ENCODE assay signal across 8 cellular contexts in the genomic region with DNA sequence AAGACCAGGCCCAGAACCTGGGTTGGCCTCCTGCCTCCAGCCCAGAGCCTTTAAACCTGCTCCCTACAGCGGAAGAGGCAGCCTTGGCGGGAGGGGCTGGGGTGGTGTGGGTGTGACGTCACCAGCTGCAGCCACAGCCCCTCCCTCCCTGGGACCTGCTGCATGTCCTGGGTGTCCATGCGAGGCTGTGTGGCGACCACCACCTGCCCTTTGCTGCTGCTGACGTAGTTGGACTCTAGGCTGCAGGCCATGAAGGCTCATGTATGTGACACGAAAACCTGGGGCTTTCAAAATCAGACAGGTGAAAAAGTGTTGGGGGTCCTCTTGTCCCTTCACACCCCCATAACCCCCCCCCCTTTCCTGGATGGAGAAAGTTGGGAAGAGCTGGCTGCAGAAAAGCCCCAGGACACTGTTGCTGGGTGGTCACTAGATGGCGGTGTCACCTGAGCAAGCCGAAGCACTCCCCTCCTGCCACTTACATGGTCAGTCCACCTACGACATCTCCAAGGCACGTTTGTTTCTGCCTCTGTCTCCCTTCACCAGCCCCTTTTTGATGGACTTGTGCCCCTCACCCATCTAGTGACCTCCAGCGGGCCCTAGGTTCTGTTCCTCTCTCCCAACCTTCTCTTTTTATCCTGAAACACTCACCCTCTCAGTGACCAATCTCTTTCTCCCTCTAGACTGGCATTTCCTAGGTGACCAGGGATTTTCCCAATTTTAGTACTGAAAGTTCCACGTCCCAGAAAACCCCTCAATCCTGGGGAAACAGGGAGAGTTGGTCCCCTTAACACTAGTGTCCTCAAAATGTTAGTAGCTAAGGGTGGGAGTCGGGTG. TPM values are rescaled to one million over a fixed set of nuclear protein-coding genes. Genes with fewer than 3 reads are reported as not detected.
DNase-seq lines count a peak whose midpoint lies in the region; ATAC-seq and TF ChIP-seq lines count a peak whose summit lies in the region.

No MANE protein-coding gene starts in this region.

- H3K27ac ChIP-seq in right cardiac atrium (ENCODE audit: low read length) (no peak overlapping the region), gastrocnemius medialis (no peak overlapping the region)

- H3K27me3 ChIP-seq in right cardiac atrium (ENCODE audit: control insufficient read depth, insufficient read depth) (no peaks in the 10 kb centered on the region), gastrocnemius medialis (no peaks in the 10 kb centered on the region)

- 36% methylated on average over 14 of the region's 14 CpGs for WGBS in right cardiac atrium

- H3K4me1 ChIP-seq in right cardiac atrium (ENCODE audit: control insufficient read depth, insufficient read depth, low read length) (no peaks in the 10 kb centered on the region), gastrocnemius medialis (no peaks in the 10 kb centered on the region)

- H3K9me3 ChIP-seq in right cardiac atrium (ENCODE audit: control insufficient read depth, low read length) (no peaks in the 10 kb centered on the region), gastrocnemius medialis (no peaks in the 10 kb centered on the region)

- intact Hi-C loops in right cardiac atrium (cut with DNase I) (loop anchor here in 1 of 4 donors (5.0 kb wide), 2 partner anchors 71 to 316 kb away; no protein-coding TSS in a partner anchor), gastrocnemius medialis (cut with DNase I; ENCODE audit: low total_unique reads) (loop anchor here (1.0 to 2.0 kb wide), 3 partner anchors 71 to 318 kb away; no protein-coding TSS in a partner anchor)

- DNase-seq in DMS153 treated with DMSO at 0.1 percent for 48 hours (lab: John Stamatoyannopoulos, UW; ENCODE audit: unreplicated experiment) (peak; percentile 33), HuH-7 (ENCODE audit: low spot score) (peak; percentile 91), amniotic epithelial cell (ENCODE audit: low read depth) (peak; percentile 63), right cardiac atrium (peak in 1 of 3 donors; percentile 59), gastrocnemius medialis (peak; percentile 49 to 62)

- TF ChIP-seq POLR2A in gastrocnemius medialis (IDR thresholded peaks at IDR 0.05): no peak

- ATAC-seq in right cardiac atrium (peak; percentile 69 to 72), gastrocnemius medialis (peak; percentile 89 to 95), GM18520 (IDR thresholded peaks at IDR 0.05; ENCODE audit: unreplicated experiment) (no peak), HG03460 (IDR thresholded peaks at IDR 0.05; ENCODE audit: unreplicated experiment) (no peak)

- in situ Hi-C loops in gastrocnemius medialis (cut with MboI; ENCODE audit: low sequenced_read_pairs in 4 of 4): loop anchor here (5.0 to 25.0 kb wide), 5 partner anchors 71 to 326 kb away; no protein-coding TSS in a partner anchor

- no peaks in the 10 kb centered on the region for H3K36me3 ChIP-seq in gastrocnemius medialis

- peak; percentile 73 to 89 (median 83) for TF ChIP-seq CTCF in gastrocnemius medialis (IDR thresholded peaks at IDR 0.05 in 4 of 5, conservative IDR thresholded peaks at IDR 0.05 in 1 of 5)

- H3K4me3 ChIP-seq in right cardiac atrium (ENCODE audit: low read length) (no peak overlapping the region), gastrocnemius medialis (no peak overlapping the region)

TF ChIP-seq in PFSK-1, 5 proteins besides CTCF, POLR2A, EP300 and RAD21:
- TF ChIP-seq FOXP2 (optimal IDR thresholded peaks at IDR 0.05; ENCODE audit: borderline replicate concordance, extremely low read depth, extremely low read length, insufficient read depth) (peak; percentile 29), SIN3A (IDR thresholded peaks at IDR 0.05; ENCODE audit: borderline replicate concordance, insufficient read depth, low read length) (no peak), TAF1 (IDR thresholded peaks at IDR 0.05; ENCODE audit: borderline replicate concordance, insufficient read depth, low read length) (no peak), POLR2AphosphoS5 (IDR thresholded peaks at IDR 0.05; ENCODE audit: low read depth, low read length) (no peak)
- TF ChIP-seq, protein P1, sequence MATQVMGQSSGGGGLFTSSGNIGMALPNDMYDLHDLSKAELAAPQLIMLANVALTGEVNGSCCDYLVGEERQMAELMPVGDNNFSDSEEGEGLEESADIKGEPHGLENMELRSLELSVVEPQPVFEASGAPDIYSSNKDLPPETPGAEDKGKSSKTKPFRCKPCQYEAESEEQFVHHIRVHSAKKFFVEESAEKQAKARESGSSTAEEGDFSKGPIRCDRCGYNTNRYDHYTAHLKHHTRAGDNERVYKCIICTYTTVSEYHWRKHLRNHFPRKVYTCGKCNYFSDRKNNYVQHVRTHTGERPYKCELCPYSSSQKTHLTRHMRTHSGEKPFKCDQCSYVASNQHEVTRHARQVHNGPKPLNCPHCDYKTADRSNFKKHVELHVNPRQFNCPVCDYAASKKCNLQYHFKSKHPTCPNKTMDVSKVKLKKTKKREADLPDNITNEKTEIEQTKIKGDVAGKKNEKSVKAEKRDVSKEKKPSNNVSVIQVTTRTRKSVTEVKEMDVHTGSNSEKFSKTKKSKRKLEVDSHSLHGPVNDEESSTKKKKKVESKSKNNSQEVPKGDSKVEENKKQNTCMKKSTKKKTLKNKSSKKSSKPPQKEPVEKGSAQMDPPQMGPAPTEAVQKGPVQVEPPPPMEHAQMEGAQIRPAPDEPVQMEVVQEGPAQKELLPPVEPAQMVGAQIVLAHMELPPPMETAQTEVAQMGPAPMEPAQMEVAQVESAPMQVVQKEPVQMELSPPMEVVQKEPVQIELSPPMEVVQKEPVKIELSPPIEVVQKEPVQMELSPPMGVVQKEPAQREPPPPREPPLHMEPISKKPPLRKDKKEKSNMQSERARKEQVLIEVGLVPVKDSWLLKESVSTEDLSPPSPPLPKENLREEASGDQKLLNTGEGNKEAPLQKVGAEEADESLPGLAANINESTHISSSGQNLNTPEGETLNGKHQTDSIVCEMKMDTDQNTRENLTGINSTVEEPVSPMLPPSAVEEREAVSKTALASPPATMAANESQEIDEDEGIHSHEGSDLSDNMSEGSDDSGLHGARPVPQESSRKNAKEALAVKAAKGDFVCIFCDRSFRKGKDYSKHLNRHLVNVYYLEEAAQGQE (IDR thresholded peaks at IDR 0.05; ENCODE audit: insufficient read depth in 1 of 2, low read depth in 2 of 2, low read length in 2 of 2): no peak

RNA-seq across cellular contexts. Expression of gene SLC6A20, which starts 35.2 kb away (rescaled TPM):
- not detected for polyA plus RNA-seq in PFSK-1 (2012; ENCODE audit: insufficient read length, low read depth)
- total RNA-seq in right cardiac atrium: not detected
- not detected for polyA plus RNA-seq in right cardiac atrium
- total RNA-seq in gastrocnemius medialis: 1 to 10 TPM in 1 of 4 donors, under 1 TPM in 3; 0.49 to 1.5 (median 0.64) TPM

Comparison
In these comparisons a context has a peak if more than half of its experiments do, and no peak if none do; other contexts are left out.
1. ATAC-seq: peak in right cardiac atrium (2 of 2) and gastrocnemius medialis (2 of 2); none in GM18520 (single experiment) and HG03460 (single experiment).